ENCODE assay signal across 1 cellular context in the genomic region with DNA sequence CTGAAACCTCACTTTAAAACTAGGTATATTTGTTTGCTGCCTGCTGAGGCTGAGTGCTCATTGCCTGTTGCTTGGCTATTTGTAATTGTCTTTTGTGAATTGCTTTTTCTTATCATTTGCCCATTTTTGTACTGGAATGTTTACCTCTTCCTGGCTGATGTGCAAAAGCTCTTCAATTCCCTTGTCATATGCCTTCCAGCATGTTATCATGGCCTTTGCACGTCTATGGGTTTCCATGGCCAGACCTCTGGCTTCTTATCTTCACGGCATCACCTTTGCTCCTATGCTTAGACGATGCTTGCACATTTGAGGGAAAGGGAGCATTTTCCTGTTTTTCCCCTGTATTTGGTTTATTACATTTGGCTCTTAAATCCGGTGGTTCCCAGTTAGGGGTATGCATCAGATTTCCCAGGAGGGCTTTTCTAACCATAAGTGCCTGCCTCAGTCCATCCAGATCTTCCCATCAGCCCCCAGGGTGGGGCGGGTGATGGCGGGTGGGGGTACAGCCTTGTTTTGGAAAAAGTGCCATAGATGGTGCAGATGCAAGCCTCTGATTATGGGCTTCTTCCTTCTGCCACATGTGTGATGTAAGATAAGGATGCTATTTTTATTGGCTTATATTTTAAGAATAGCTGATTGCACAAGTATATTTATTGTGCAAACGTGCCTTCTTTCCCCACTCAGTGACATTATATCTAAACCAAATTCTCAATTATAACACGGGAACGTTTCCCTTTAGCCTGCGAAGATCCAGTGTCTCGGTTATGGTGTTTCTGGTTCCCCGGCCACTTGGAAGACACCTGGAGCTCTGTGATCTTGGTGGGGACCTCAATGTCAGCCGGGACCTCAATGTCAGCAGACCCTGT.
TF ChIP-seq lines count a peak whose summit lies in the region.

No MANE protein-coding gene starts in this region.

TF ChIP-seq in K562, 482 proteins besides CTCF, POLR2A, EP300 and RAD21 (continued from another document and continues in another):
- TF ChIP-seq, protein P1, sequence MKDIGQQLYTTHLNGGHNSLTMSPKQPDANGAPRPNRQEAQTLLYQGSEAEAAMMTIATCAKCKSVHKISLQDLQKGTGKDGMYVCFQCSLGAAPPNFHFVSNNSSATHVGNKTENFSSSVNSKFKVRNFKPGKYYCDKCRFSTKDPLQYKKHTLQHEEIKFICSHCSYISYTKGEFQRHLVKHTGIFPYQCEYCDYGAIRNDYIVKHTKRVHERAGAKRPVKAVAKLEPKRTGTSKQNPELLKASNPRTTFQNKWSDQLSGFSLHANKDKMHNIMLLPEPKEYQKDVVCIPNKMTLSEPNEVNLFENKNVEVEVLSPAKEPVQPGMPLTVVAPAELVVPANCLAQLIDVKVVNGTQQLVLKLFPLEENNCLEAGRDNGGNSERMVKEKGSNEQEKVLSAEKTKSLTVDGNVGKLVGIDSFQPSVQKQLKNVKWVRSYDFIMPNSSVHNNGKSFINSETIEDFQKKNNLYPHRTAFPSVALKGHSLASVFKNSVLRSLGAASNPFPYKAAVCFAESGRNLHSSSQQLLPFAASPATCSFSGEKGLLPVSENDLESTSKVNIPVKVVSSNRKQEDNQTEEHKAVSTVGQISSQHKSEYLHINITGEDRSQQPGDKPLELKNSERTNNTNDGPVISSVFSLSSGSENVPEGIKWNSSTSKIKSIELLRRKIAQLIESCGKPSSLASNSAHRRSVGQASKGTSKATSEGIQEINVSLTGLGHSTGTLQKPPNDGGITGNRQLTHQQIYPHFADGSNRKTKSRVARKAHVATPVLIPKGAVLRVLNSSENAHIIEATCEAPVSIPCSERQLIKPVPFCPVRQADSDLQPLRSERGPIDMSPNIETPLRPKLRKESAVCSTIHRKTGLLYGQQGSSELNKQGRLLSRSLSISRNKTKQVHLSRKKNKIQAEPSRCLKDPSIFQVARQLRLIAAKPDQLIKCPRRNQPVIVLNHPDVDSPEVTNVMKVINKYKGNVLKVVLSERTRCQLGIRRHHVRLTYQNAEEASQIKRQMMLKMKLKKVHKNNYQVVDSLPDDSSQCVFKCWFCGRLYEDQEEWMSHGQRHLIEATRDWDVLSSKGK (CRISPR knock-in tag; IDR thresholded peaks at IDR 0.05), result no peak
- TF ChIP-seq HDAC2 (IDR thresholded peaks at IDR 0.05) (peak; percentile 97), SIN3B (IDR thresholded peaks at IDR 0.05; ENCODE audit: low read depth) (no peak), TBL1XR1 (IDR thresholded peaks at IDR 0.05; ENCODE audit: low read length in 2 of 2) (peak; percentile 24 to 62; a peak in 2 of 4 replicates), ELF4 (CRISPR knock-in tag; IDR thresholded peaks at IDR 0.05) (peak; percentile 96), ZNF175 (CRISPR knock-in tag; IDR thresholded peaks at IDR 0.05; ENCODE audit: low read depth) (peak; percentile 48; the same call in 1 of the 2 replicates), PTRF (tag; IDR thresholded peaks at IDR 0.05) (no peak), DIDO1 (tag; IDR thresholded peaks at IDR 0.05; ENCODE audit: low read depth) (peak; percentile 59; the same call in 1 of the 2 replicates), SMARCC2 (IDR thresholded peaks at IDR 0.05; ENCODE audit: low read depth) (peak; percentile 93), MAZ (CRISPR knock-in tag; conservative IDR thresholded peaks at IDR 0.05 in 1 of 2, IDR thresholded peaks at IDR 0.05 in 1 of 2) (peak in 1 of 2 experiments; percentile 79; a peak in 2 of 4 replicates), TAF1 (IDR thresholded peaks at IDR 0.05; ENCODE audit: control insufficient read depth, extremely low read depth, insufficient read depth, low read length, severe bottlenecking) (peak; percentile 45), TAF7 (tag; IDR thresholded peaks at IDR 0.05) (no peak; the same call in 1 of the 2 replicates), KDM5B (IDR thresholded peaks at IDR 0.05; ENCODE audit: insufficient replicate concordance, low read depth, low read length) (peak; percentile 30), NCOR1 (IDR thresholded peaks at IDR 0.05) (peak; percentile 98), RB1 (IDR thresholded peaks at IDR 0.05; ENCODE audit: low read depth) (no peak), NFE2 (IDR thresholded peaks at IDR 0.05; ENCODE audit: low read depth) (peak; percentile 44; the same call in 1 of the 2 replicates), ZBED1 (IDR thresholded peaks at IDR 0.05) (peak; percentile 57; the same call in 1 of the 2 replicates), TEAD2 (tag; IDR thresholded peaks at IDR 0.05) (no peak), ZNF699 (CRISPR knock-in tag; IDR thresholded peaks at IDR 0.05; ENCODE audit: insufficient replicate concordance) (no peak), ZMIZ1 (IDR thresholded peaks at IDR 0.05; ENCODE audit: low read depth in 2 of 2, low read length in 2 of 2) (peak in 1 of 2 experiments; percentile 86; a peak in 2 of 4 replicates), ZNF830 (CRISPR knock-in tag; IDR thresholded peaks at IDR 0.05) (no peak), PML (IDR thresholded peaks at IDR 0.05; ENCODE audit: low read length) (peak; percentile 97), KAT8 (IDR thresholded peaks at IDR 0.05; ENCODE audit: low read depth) (no peak), MYNN (IDR thresholded peaks at IDR 0.05) (no peak), MYNN (CRISPR knock-in tag; IDR thresholded peaks at IDR 0.05) (no peak), CHCHD3 (CRISPR knock-in tag; IDR thresholded peaks at IDR 0.05) (0 out of 2 replicates have a peak, but pooled peaks have one; percentile 57), RFX5 (IDR thresholded peaks at IDR 0.05; ENCODE audit: low read depth, low read length) (no peak), FOXA3 (CRISPR knock-in tag; conservative IDR thresholded peaks at IDR 0.05 in 1 of 2, IDR thresholded peaks at IDR 0.05 in 1 of 2) (peak in 1 of 2 experiments; percentile 47; a peak in 2 of 4 replicates), CREB1 (IDR thresholded peaks at IDR 0.05) (peak; percentile 62), CREB1 (CRISPR knock-in tag; IDR thresholded peaks at IDR 0.05) (no peak), ZBTB7A (IDR thresholded peaks at IDR 0.05; ENCODE audit: borderline replicate concordance, control insufficient read depth, low read depth, low read length) (0 out of 2 replicates have a peak, but pooled peaks have one; percentile 56), ATF7 (IDR thresholded peaks at IDR 0.05) (peak; percentile 65)
- TF ChIP-seq, protein P2, sequence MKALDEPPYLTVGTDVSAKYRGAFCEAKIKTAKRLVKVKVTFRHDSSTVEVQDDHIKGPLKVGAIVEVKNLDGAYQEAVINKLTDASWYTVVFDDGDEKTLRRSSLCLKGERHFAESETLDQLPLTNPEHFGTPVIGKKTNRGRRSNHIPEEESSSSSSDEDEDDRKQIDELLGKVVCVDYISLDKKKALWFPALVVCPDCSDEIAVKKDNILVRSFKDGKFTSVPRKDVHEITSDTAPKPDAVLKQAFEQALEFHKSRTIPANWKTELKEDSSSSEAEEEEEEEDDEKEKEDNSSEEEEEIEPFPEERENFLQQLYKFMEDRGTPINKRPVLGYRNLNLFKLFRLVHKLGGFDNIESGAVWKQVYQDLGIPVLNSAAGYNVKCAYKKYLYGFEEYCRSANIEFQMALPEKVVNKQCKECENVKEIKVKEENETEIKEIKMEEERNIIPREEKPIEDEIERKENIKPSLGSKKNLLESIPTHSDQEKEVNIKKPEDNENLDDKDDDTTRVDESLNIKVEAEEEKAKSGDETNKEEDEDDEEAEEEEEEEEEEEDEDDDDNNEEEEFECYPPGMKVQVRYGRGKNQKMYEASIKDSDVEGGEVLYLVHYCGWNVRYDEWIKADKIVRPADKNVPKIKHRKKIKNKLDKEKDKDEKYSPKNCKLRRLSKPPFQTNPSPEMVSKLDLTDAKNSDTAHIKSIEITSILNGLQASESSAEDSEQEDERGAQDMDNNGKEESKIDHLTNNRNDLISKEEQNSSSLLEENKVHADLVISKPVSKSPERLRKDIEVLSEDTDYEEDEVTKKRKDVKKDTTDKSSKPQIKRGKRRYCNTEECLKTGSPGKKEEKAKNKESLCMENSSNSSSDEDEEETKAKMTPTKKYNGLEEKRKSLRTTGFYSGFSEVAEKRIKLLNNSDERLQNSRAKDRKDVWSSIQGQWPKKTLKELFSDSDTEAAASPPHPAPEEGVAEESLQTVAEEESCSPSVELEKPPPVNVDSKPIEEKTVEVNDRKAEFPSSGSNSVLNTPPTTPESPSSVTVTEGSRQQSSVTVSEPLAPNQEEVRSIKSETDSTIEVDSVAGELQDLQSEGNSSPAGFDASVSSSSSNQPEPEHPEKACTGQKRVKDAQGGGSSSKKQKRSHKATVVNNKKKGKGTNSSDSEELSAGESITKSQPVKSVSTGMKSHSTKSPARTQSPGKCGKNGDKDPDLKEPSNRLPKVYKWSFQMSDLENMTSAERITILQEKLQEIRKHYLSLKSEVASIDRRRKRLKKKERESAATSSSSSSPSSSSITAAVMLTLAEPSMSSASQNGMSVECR (CRISPR knock-in tag; IDR thresholded peaks at IDR 0.05), result no peak
- TF ChIP-seq, protein P3, sequence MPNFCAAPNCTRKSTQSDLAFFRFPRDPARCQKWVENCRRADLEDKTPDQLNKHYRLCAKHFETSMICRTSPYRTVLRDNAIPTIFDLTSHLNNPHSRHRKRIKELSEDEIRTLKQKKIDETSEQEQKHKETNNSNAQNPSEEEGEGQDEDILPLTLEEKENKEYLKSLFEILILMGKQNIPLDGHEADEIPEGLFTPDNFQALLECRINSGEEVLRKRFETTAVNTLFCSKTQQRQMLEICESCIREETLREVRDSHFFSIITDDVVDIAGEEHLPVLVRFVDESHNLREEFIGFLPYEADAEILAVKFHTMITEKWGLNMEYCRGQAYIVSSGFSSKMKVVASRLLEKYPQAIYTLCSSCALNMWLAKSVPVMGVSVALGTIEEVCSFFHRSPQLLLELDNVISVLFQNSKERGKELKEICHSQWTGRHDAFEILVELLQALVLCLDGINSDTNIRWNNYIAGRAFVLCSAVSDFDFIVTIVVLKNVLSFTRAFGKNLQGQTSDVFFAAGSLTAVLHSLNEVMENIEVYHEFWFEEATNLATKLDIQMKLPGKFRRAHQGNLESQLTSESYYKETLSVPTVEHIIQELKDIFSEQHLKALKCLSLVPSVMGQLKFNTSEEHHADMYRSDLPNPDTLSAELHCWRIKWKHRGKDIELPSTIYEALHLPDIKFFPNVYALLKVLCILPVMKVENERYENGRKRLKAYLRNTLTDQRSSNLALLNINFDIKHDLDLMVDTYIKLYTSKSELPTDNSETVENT (CRISPR knock-in tag; IDR thresholded peaks at IDR 0.05), result no peak
- TF ChIP-seq, protein P4, sequence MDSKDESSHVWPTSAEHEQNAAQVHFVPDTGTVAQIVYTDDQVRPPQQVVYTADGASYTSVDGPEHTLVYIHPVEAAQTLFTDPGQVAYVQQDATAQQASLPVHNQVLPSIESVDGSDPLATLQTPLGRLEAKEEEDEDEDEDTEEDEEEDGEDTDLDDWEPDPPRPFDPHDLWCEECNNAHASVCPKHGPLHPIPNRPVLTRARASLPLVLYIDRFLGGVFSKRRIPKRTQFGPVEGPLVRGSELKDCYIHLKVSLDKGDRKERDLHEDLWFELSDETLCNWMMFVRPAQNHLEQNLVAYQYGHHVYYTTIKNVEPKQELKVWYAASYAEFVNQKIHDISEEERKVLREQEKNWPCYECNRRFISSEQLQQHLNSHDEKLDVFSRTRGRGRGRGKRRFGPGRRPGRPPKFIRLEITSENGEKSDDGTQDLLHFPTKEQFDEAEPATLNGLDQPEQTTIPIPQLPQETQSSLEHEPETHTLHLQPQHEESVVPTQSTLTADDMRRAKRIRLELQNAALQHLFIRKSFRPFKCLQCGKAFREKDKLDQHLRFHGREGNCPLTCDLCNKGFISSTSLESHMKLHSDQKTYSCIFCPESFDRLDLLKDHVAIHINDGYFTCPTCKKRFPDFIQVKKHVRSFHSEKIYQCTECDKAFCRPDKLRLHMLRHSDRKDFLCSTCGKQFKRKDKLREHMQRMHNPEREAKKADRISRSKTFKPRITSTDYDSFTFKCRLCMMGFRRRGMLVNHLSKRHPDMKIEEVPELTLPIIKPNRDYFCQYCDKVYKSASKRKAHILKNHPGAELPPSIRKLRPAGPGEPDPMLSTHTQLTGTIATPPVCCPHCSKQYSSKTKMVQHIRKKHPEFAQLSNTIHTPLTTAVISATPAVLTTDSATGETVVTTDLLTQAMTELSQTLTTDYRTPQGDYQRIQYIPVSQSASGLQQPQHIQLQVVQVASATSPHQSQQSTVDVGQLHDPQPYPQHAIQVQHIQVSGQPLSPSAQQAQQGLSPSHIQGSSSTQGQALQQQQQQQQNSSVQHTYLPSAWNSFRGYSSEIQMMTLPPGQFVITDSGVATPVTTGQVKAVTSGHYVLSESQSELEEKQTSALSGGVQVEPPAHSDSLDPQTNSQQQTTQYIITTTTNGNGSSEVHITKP (IDR thresholded peaks at IDR 0.05; ENCODE audit: partially characterized antibody), result peak; percentile 29
- TF ChIP-seq, protein P5, sequence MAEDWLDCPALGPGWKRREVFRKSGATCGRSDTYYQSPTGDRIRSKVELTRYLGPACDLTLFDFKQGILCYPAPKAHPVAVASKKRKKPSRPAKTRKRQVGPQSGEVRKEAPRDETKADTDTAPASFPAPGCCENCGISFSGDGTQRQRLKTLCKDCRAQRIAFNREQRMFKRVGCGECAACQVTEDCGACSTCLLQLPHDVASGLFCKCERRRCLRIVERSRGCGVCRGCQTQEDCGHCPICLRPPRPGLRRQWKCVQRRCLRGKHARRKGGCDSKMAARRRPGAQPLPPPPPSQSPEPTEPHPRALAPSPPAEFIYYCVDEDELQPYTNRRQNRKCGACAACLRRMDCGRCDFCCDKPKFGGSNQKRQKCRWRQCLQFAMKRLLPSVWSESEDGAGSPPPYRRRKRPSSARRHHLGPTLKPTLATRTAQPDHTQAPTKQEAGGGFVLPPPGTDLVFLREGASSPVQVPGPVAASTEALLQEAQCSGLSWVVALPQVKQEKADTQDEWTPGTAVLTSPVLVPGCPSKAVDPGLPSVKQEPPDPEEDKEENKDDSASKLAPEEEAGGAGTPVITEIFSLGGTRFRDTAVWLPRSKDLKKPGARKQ (CRISPR knock-in tag; IDR thresholded peaks at IDR 0.05), result no peak
